ENCODE assay signal across 1 cellular context in genomic region chr5:89191374-89191773, GRCh38.
TF ChIP-seq lines count a peak whose summit lies in the region.

No MANE protein-coding gene starts in this region.

TF ChIP-seq in SK-N-SH treated with all-trans-retinoic acid at 6 μM for 48 hours, 23 proteins besides CTCF, POLR2A, EP300 and RAD21 (continued from another document):
- TF ChIP-seq ISL1 (CRISPR knock-in tag; IDR thresholded peaks at IDR 0.05) (no peak), OSR1 (CRISPR knock-in tag; IDR thresholded peaks at IDR 0.05) (no peak), ESRRG (CRISPR knock-in tag; IDR thresholded peaks at IDR 0.05) (no peak)
